ENCODE assay signal across 14 cellular contexts in genomic region chr2:23668756-23669304, GRCh38.
"Had no signal": no experiment of that assay in that cellular context is flagged by ENCODE, and none has a peak within 500 bp of the region (broad histone marks: within the 10 kb centered on the region; RNA-seq: fewer than 3 reads in every experiment).

No MANE protein-coding gene starts in this region.

- H3K27ac Mint-ChIP-seq: activated naive CD4-positive, alpha-beta T cell treated with anti-CD3 and anti-CD28 coated beads, Interleukin-2, amount 50 U/mL, for 24 hours; dendritic cell treated with granulocyte-macrophage colony-stimulating factor and Interleukin-4, amounts not matched to agents 40 ng/mL and 50 ng/mL, for 4 days; effector memory CD8-positive, alpha-beta T cell; immature natural killer cell; natural killer cell treated with Interleukin-12 subunit alpha and Interleukin-12 subunit beta and Interleukin-15 and Interleukin-18, amount 100 ng/mL, for 72 hours; T-helper 1 cell treated with Interleukin-12 subunit alpha and Interleukin-12 subunit beta and Interleukin-4 antibody, amounts not matched to agents 30 μg/mL and 1 μg/mL, for 36 hours had no signal

- H3K4me3 Mint-ChIP-seq: activated naive CD4-positive, alpha-beta T cell treated with anti-CD3 and anti-CD28 coated beads, Interleukin-2, amount 50 U/mL, for 24 hours; dendritic cell treated with granulocyte-macrophage colony-stimulating factor and Interleukin-4, amounts not matched to agents 40 ng/mL and 50 ng/mL, for 4 days; effector memory CD8-positive, alpha-beta T cell; immature natural killer cell; natural killer cell treated with Interleukin-12 subunit alpha and Interleukin-12 subunit beta and Interleukin-15 and Interleukin-18, amount 100 ng/mL, for 72 hours; T-helper 1 cell treated with Interleukin-12 subunit alpha and Interleukin-12 subunit beta and Interleukin-4 antibody, amounts not matched to agents 30 μg/mL and 1 μg/mL, for 36 hours had no signal

- DNase-seq: activated CD4-positive, alpha-beta T cell treated with anti-CD3 and anti-CD28 coated beads, Interleukin-2, amount 50 U/mL, for 1 hour; effector memory CD8-positive, alpha-beta T cell; glutamatergic neuron; immature natural killer cell; mesenchymal stem cell; stimulated activated CD4-positive, alpha-beta T cell treated with anti-CD3 and anti-CD28 coated beads, Interleukin-15, amount 100 ng/mL, for 24 hours; stimulated activated CD4-positive, alpha-beta T cell treated with anti-CD3 and anti-CD28 coated beads, Interleukin-4, amount 100 ng/mL, for 4 hours; stomach; thyroid gland had no signal

- H3K4me1 Mint-ChIP-seq: activated naive CD4-positive, alpha-beta T cell treated with anti-CD3 and anti-CD28 coated beads, Interleukin-2, amount 50 U/mL, for 24 hours; immature natural killer cell had no signal

- H3K9me3 Mint-ChIP-seq: activated naive CD4-positive, alpha-beta T cell treated with anti-CD3 and anti-CD28 coated beads, Interleukin-2, amount 50 U/mL, for 24 hours; dendritic cell treated with granulocyte-macrophage colony-stimulating factor and Interleukin-4, amounts not matched to agents 40 ng/mL and 50 ng/mL, for 4 days; immature natural killer cell; natural killer cell treated with Interleukin-12 subunit alpha and Interleukin-12 subunit beta and Interleukin-15 and Interleukin-18, amount 100 ng/mL, for 72 hours; T-helper 1 cell treated with Interleukin-12 subunit alpha and Interleukin-12 subunit beta and Interleukin-4 antibody, amounts not matched to agents 30 μg/mL and 1 μg/mL, for 36 hours had no signal

- H3K4me3 ChIP-seq: stomach, thyroid gland had no signal

- H3K27me3 ChIP-seq: stomach, thyroid gland had no signal

- H3K36me3 Mint-ChIP-seq: activated naive CD4-positive, alpha-beta T cell treated with anti-CD3 and anti-CD28 coated beads, Interleukin-2, amount 50 U/mL, for 24 hours; immature natural killer cell; natural killer cell treated with Interleukin-12 subunit alpha and Interleukin-12 subunit beta and Interleukin-15 and Interleukin-18, amount 100 ng/mL, for 72 hours had no signal

- H3K27me3 Mint-ChIP-seq: activated naive CD4-positive, alpha-beta T cell treated with anti-CD3 and anti-CD28 coated beads, Interleukin-2, amount 50 U/mL, for 24 hours had no signal

- H3K36me3 ChIP-seq: stomach, thyroid gland had no signal

- ATAC-seq: effector memory CD8-positive, alpha-beta T cell; left lobe of liver had no signal

- H3K9me3 ChIP-seq: stomach, thyroid gland had no signal
